17 cellular contexts compared by ENCODE assay signal in the genomic region with DNA sequence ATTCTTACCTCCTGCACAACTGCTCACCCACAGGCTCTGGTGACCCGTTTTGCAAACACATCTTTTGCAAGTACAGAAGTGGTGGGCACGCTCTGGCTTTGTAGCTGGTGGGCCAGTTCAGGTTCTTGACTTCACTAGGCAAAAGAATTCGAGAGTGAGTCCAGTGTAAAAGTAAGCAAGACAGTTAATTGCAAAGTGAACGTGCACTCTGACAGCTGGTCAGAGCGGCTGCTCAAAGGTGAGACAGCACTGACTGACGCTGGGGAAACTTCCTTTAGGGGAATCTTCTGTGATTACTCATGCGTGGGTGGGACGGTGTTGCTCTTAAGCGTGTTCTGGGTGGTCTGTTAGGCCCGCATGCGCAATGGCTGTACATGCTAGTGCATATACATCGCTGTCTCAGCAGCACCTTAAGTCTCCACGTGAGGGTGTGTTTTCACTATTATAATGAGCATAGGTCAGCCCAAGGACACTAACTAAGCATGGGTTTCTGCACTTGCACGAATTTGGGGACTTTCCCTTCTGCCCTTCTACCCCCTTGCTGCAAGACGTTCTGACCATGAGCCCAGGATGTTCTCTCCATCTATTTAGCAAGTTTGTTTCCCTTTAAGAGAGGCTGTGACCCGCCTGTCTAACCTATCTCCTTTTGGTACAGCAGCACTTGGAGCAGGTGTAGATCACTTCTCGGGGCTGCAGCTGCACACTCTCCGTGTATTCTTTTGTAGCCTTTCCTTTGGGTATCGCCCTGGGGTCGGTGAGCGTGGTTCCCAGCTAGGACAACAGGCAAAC. TPM values are rescaled to one million over a fixed set of nuclear protein-coding genes. Genes with fewer than 3 reads are reported as not detected.
A peak's percentile ranks its signal among the peaks of the same experiment; 100 is the strongest.
DNase-seq lines count a peak whose midpoint lies in the region; ATAC-seq and TF ChIP-seq lines count a peak whose summit lies in the region.
"Had no signal": no experiment of that assay in that cellular context is flagged by ENCODE, and none has a peak within 500 bp of the region (broad histone marks: within the 10 kb centered on the region; RNA-seq: fewer than 3 reads in every experiment).

No MANE protein-coding gene starts in this region.

- peaks cover 10% of the 10 kb centered on the region for H3K27me3 Mint-ChIP-seq in activated naive CD8-positive, alpha-beta T cell treated with anti-CD3 and anti-CD28 coated beads, Interleukin-2, amount 10 ng/mL, durations not matched to agents 7 days and 5 days
- peaks cover 4% of the 10 kb centered on the region for H3K27me3 Mint-ChIP-seq in activated naive CD8-positive, alpha-beta T cell treated with anti-CD3 and anti-CD28 coated beads for 36 hours

- H3K4me3 Mint-ChIP-seq in activated naive CD8-positive, alpha-beta T cell treated with anti-CD3 and anti-CD28 coated beads, Interleukin-2, amount 10 ng/mL, durations not matched to agents 7 days and 5 days = no peak overlapping the region
- no peak overlapping the region for H3K4me3 Mint-ChIP-seq in activated naive CD8-positive, alpha-beta T cell treated with anti-CD3 and anti-CD28 coated beads for 36 hours

- no peak for TF ChIP-seq POLR2A in vagina (IDR thresholded peaks at IDR 0.05)
- TF ChIP-seq POLR2A in esophagus muscularis mucosa (IDR thresholded peaks at IDR 0.05; ENCODE audit: low read depth) = no peak

- no peaks in the 10 kb centered on the region for H3K36me3 Mint-ChIP-seq in activated naive CD8-positive, alpha-beta T cell treated with anti-CD3 and anti-CD28 coated beads, Interleukin-2, amount 10 ng/mL, durations not matched to agents 7 days and 5 days
- no peaks in the 10 kb centered on the region for H3K36me3 Mint-ChIP-seq in activated naive CD8-positive, alpha-beta T cell treated with anti-CD3 and anti-CD28 coated beads for 36 hours

- TF ChIP-seq CTCF in foreskin keratinocyte (conservative IDR thresholded peaks at IDR 0.05) (no peak), vagina (IDR thresholded peaks at IDR 0.05) (no peak), esophagus muscularis mucosa (IDR thresholded peaks at IDR 0.05) (no peak)

- POLR2A ChIA-PET in activated naive CD8-positive, alpha-beta T cell treated with anti-CD3 and anti-CD28 coated beads, Interleukin-2, amount 10 ng/mL, durations not matched to agents 7 days and 5 days (lab: Charles Lee) = no interaction called here

- DNase-seq in activated naive CD8-positive, alpha-beta T cell treated with anti-CD3 and anti-CD28 coated beads, Interleukin-2, amount 10 ng/mL, durations not matched to agents 7 days and 5 days = no peak
- DNase-seq in activated naive CD8-positive, alpha-beta T cell treated with anti-CD3 and anti-CD28 coated beads for 36 hours = no peak
- DNase-seq in RPMI7951 (ENCODE audit: low read depth) (peak; percentile 31), foreskin keratinocyte (peak; percentile 12 to 17), vagina (ENCODE audit: extremely low spot score in 2 of 2) (peak; percentile 56 to 84), left lobe of liver (ENCODE audit: low spot score) (no peak), midbrain (lab: John Stamatoyannopoulos, UW) (no peak), esophagus muscularis mucosa (ENCODE audit: extremely low spot score) (no peak)
- DNase-seq: DMS79 treated with DMSO at 0.1 percent for 48 hours, esophagus squamous epithelium, H7, PC-9, uterus had no signal

- H3K4me1 ChIP-seq in foreskin keratinocyte (no peaks in the 10 kb centered on the region), vagina (no peaks in the 10 kb centered on the region), esophagus muscularis mucosa (no peaks in the 10 kb centered on the region)
- H3K4me1 ChIP-seq: uterus had no signal

- peak; percentile 80 for ATAC-seq in activated naive CD8-positive, alpha-beta T cell treated with anti-CD3 and anti-CD28 coated beads, Interleukin-2, amount 10 ng/mL, durations not matched to agents 7 days and 5 days (ENCODE audit: low read depth)
- ATAC-seq in foreskin keratinocyte (peak; percentile 72), left lobe of liver (no peak)

- H3K4me1 Mint-ChIP-seq in activated naive CD8-positive, alpha-beta T cell treated with anti-CD3 and anti-CD28 coated beads, Interleukin-2, amount 10 ng/mL, durations not matched to agents 7 days and 5 days = peaks cover 6% of the 10 kb centered on the region
- H3K4me1 Mint-ChIP-seq in activated naive CD8-positive, alpha-beta T cell treated with anti-CD3 and anti-CD28 coated beads for 36 hours = peaks cover 4% of the 10 kb centered on the region

- intact Hi-C loops in vagina (cut with DNase I) (no loop called here), esophagus muscularis mucosa (cut with DNase I) (no loop called here)

- H3K27me3 ChIP-seq in foreskin keratinocyte = no peaks in the 10 kb centered on the region
- no peaks in the 10 kb centered on the region for H3K27me3 ChIP-seq in vagina
- peaks cover 0 to 46% (median 0%) of the 10 kb centered on the region in 4 donors for H3K27me3 ChIP-seq in esophagus muscularis mucosa
- H3K27me3 ChIP-seq: uterus had no signal

- TF ChIP-seq EP300 in esophagus muscularis mucosa (IDR thresholded peaks at IDR 0.05) = no peak

- H3K36me3 ChIP-seq in vagina (no peaks in the 10 kb centered on the region), esophagus muscularis mucosa (no peaks in the 10 kb centered on the region)
- H3K36me3 ChIP-seq: esophagus squamous epithelium, uterus had no signal

- 59% methylated on average over 18 of the region's 21 CpGs for WGBS in esophagus muscularis mucosa

- H3K27ac ChIP-seq in foreskin keratinocyte = no peak overlapping the region
- no peak overlapping the region for H3K27ac ChIP-seq in vagina
- H3K27ac ChIP-seq in esophagus muscularis mucosa (replicated peaks in 1 of 4) = no peak overlapping the region
- H3K27ac ChIP-seq: esophagus squamous epithelium, PC-9, uterus had no signal

- H3K4me3 ChIP-seq in vagina = no peak overlapping the region
- H3K4me3 ChIP-seq in esophagus muscularis mucosa = no peak overlapping the region
- H3K4me3 ChIP-seq: esophagus squamous epithelium, PC-9, uterus had no signal

- no peaks in the 10 kb centered on the region for H3K9me3 Mint-ChIP-seq in activated naive CD8-positive, alpha-beta T cell treated with anti-CD3 and anti-CD28 coated beads, Interleukin-2, amount 10 ng/mL, durations not matched to agents 7 days and 5 days
- no peaks in the 10 kb centered on the region for H3K9me3 Mint-ChIP-seq in activated naive CD8-positive, alpha-beta T cell treated with anti-CD3 and anti-CD28 coated beads for 36 hours

- H3K27ac Mint-ChIP-seq in activated naive CD8-positive, alpha-beta T cell treated with anti-CD3 and anti-CD28 coated beads, Interleukin-2, amount 10 ng/mL, durations not matched to agents 7 days and 5 days = no peak overlapping the region
- no peak overlapping the region for H3K27ac Mint-ChIP-seq in activated naive CD8-positive, alpha-beta T cell treated with anti-CD3 and anti-CD28 coated beads for 36 hours

- H3K9me3 ChIP-seq in vagina (no peaks in the 10 kb centered on the region), esophagus muscularis mucosa (no peaks in the 10 kb centered on the region)
- H3K9me3 ChIP-seq: esophagus squamous epithelium, uterus had no signal

RNA-seq across cellular contexts. Expression of gene CD33, which starts 30.2 kb away (rescaled TPM):
- 10 to 100 TPM in 1 of 2 experiments, 1 to 10 TPM in 1; 7.7 to 10.6 TPM for total RNA-seq in activated naive CD8-positive, alpha-beta T cell treated with anti-CD3 and anti-CD28 coated beads, Interleukin-2, amount 10 ng/mL, durations not matched to agents 7 days and 5 days
- total RNA-seq in activated naive CD8-positive, alpha-beta T cell treated with anti-CD3 and anti-CD28 coated beads for 36 hours = under 1 TPM; 0.24 to 0.62 TPM
- total RNA-seq in RPMI7951 (2014; rRNA removed; shearing (Covaris generic)) = 2.1 and 2.4 TPM in 2 replicates
- total RNA-seq in foreskin keratinocyte = not detected in 2 replicates
- polyA plus RNA-seq in foreskin keratinocyte = not detected in 2 replicates
- 5.6 TPM for total RNA-seq in vagina
- total RNA-seq in left lobe of liver = 3.4 TPM
- total RNA-seq in esophagus muscularis mucosa = 1 to 10 TPM; 3.0 to 9.9 (median 5.5) TPM
- total RNA-seq: PC-9 had no signal

RNA-seq across cellular contexts. Expression of gene SIGLEC7, which starts 52.6 kb away (rescaled TPM):
- total RNA-seq in activated naive CD8-positive, alpha-beta T cell treated with anti-CD3 and anti-CD28 coated beads, Interleukin-2, amount 10 ng/mL, durations not matched to agents 7 days and 5 days = under 1 TPM; 0.33 to 0.40 TPM
- not detected for total RNA-seq in activated naive CD8-positive, alpha-beta T cell treated with anti-CD3 and anti-CD28 coated beads for 36 hours
- total RNA-seq in RPMI7951 (2014; rRNA removed; shearing (Covaris generic)) = not detected in 2 replicates
- total RNA-seq in foreskin keratinocyte (not detected in 2 replicates), vagina (1.5 TPM), left lobe of liver (3.8 TPM), esophagus muscularis mucosa (1 to 10 TPM in 1 of 4 donors, under 1 TPM in 2, not detected in 1; 0.19 to 2.2 (median 0.92) TPM)
- not detected in 2 replicates for polyA plus RNA-seq in foreskin keratinocyte
- total RNA-seq: H7; MCF 10A; PC-9; T-helper 2 cell treated with Interferon-gamma antibody and Interleukin-4, amounts not matched to agents 100 ng/mL and 5 ng/mL, for 36 hours had no signal

RNA-seq across cellular contexts. Expression of gene SIGLECL1, which starts 56.2 kb away (rescaled TPM):
- total RNA-seq in activated naive CD8-positive, alpha-beta T cell treated with anti-CD3 and anti-CD28 coated beads, Interleukin-2, amount 10 ng/mL, durations not matched to agents 7 days and 5 days = not detected
- not detected for total RNA-seq in activated naive CD8-positive, alpha-beta T cell treated with anti-CD3 and anti-CD28 coated beads for 36 hours
- total RNA-seq in RPMI7951 (2014; rRNA removed; shearing (Covaris generic)) = not detected in 2 replicates
- total RNA-seq in foreskin keratinocyte (not detected in 2 replicates), vagina (not detected), left lobe of liver (not detected), esophagus muscularis mucosa (not detected)
- not detected in 2 replicates for polyA plus RNA-seq in foreskin keratinocyte
- total RNA-seq: esophagus squamous epithelium; H7; MCF 10A; mononuclear cell; PC-9; T-helper 2 cell treated with Interferon-gamma antibody and Interleukin-4, amounts not matched to agents 100 ng/mL and 5 ng/mL, for 36 hours had no signal
- polyA plus RNA-seq: adipose tissue had no signal

Comparison
In these comparisons a context has a peak if more than half of its experiments do, and no peak if none do; other contexts are left out.
1. DNase-seq: peak in RPMI7951 (single experiment), foreskin keratinocyte (2 of 2) and vagina (2 of 2); none in activated naive CD8-positive, alpha-beta T cell treated with anti-CD3 and anti-CD28 coated beads, Interleukin-2, amount 10 ng/mL, durations not matched to agents 7 days and 5 days (single experiment), activated naive CD8-positive, alpha-beta T cell treated with anti-CD3 and anti-CD28 coated beads for 36 hours (single experiment), left lobe of liver (single experiment), midbrain (single experiment) and esophagus muscularis mucosa (single experiment).